ENCODE assay signal across 16 cellular contexts in the genomic region with DNA sequence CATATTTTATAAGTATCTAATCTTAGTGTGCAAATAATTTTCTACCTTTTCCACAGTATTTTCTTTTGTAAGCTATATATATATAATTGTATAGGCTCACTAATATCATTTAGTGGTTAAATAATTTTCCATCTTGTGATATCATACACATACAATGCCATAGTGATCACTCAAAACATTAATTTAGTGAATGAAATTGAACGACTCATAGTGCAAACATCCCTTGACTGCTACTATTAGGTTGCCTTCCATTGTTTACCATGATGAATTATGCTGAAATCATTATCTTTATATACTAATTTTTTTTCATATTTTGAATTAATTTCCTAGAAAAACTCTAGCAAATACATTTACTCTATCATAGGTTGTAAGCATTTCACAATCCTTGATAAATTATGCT.
DNase-seq lines count a peak whose midpoint lies in the region; FAIRE-seq and TF ChIP-seq lines count a peak whose summit lies in the region.
"Had no signal": no experiment of that assay in that cellular context is flagged by ENCODE, and none has a peak within 500 bp of the region (broad histone marks: within the 10 kb centered on the region; RNA-seq: fewer than 3 reads in every experiment).

No MANE protein-coding gene starts in this region.

- H3K9me3 ChIP-seq in tibial artery, result peaks cover 0 to 9% (median 5%) of the 10 kb centered on the region in 3 donors
- H3K9me3 ChIP-seq: HAP-1 had no signal

- no peak for TF ChIP-seq CTCF in epithelial cell of esophagus (IDR thresholded peaks at IDR 0.05; ENCODE audit: insufficient read depth, low read depth, low read length, missing control alignments)
- TF ChIP-seq CTCF in tibial artery (IDR thresholded peaks at IDR 0.05), result no peak

- DNase-seq in ELR (ENCODE audit: low read depth) (peak; percentile 37), RKO (ENCODE audit: low spot score) (peak; percentile 8), epithelial cell of esophagus (ENCODE audit: low read depth) (peak; percentile 40), kidney glomerular epithelial cell (lab: John Stamatoyannopoulos, UW) (no peak), HPDE6-E6E7 (ENCODE audit: extremely low spot score) (no peak), NCI-H774 (lab: John Stamatoyannopoulos, UW) (no peak), tibial artery (no peak)
- DNase-seq: BE2C; CD4-positive, alpha-beta memory T cell; DND-41 had no signal

- peak; percentile 32 for FAIRE-seq in A204.1 (lab: Jason Lieb, UNC)
- FAIRE-seq: GM12878, GM18507, H1 had no signal

- peaks cover 0 to 8% (median 0%) of the 10 kb centered on the region in 3 donors for H3K36me3 ChIP-seq in tibial artery
- H3K36me3 ChIP-seq: BE2C, HAP-1 had no signal

- no peak overlapping the region for H3K27ac ChIP-seq in tibial artery
- H3K27ac ChIP-seq: C4-2B had no signal

- H3K27me3 ChIP-seq in tibial artery, result no peaks in the 10 kb centered on the region
- H3K27me3 ChIP-seq: BE2C had no signal

- H3K4me1 ChIP-seq in tibial artery, result no peaks in the 10 kb centered on the region
- H3K4me1 ChIP-seq: BE2C, HAP-1 had no signal

- intact Hi-C loops in tibial artery (cut with DNase I; ENCODE audit: low total_unique reads), result no loop called here

- H3K4me3 ChIP-seq in epithelial cell of esophagus (ENCODE audit: low read length), result no peak overlapping the region
- H3K4me3 ChIP-seq in tibial artery, result no peak overlapping the region
- H3K4me3 ChIP-seq: GM12878, HAP-1 had no signal

Comparison
In these comparisons a context has a peak if more than half of its experiments do, and no peak if none do; other contexts are left out.
1. DNase-seq: peak in ELR (single experiment), RKO (single experiment) and epithelial cell of esophagus (single experiment); none in kidney glomerular epithelial cell (single experiment), HPDE6-E6E7 (single experiment), NCI-H774 (single experiment) and tibial artery (0 of 2).